Comparison of ENCODE assay signal across 8 cellular contexts in genomic region chr9:34611811-34612787, GRCh38. TPM values are rescaled to one million over a fixed set of nuclear protein-coding genes. Genes with fewer than 3 reads are reported as not detected.
DNase-seq lines count a peak whose midpoint lies in the region; ATAC-seq and TF ChIP-seq lines count a peak whose summit lies in the region.

RPP25L (minus strand) TSS chr9:34612097; CDS start chr9:34611296, 801 bp downstream.

- POLR2A ChIA-PET in BJ (lab: Charles Lee), result interaction anchor here (0.6 kb wide), 1 partner anchor 13 kb away, joined by 4 read pairs; no protein-coding TSS in a partner anchor

- no peak for TF ChIP-seq CTCF in BJ (IDR thresholded peaks at IDR 0.05; ENCODE audit: insufficient read depth, low read depth, low read length)

- no peaks in the 10 kb centered on the region for H3K27me3 Mint-ChIP-seq in memory B cell

- H3K27ac ChIP-seq in effector memory CD4-positive, alpha-beta T cell (ENCODE audit: insufficient read depth, low read length, poor library complexity, severe bottlenecking), result peak within 1 kb of the TSS; percentile 82

- peak within 1 kb of the TSS; percentile 90 for H3K4me3 Mint-ChIP-seq in memory B cell

- H3K36me3 Mint-ChIP-seq in memory B cell, result peaks cover 8% of the 10 kb centered on the region

- no peaks in the 10 kb centered on the region for H3K9me3 ChIP-seq in effector memory CD4-positive, alpha-beta T cell (ENCODE audit: control insufficient read depth, low read length)

- H3K27me3 ChIP-seq in BJ (ENCODE audit: control insufficient read depth, insufficient read depth, low read length), result no peaks in the 10 kb centered on the region
- H3K27me3 ChIP-seq in effector memory CD4-positive, alpha-beta T cell (replicated peaks; ENCODE audit: control insufficient read depth, insufficient read depth, low read length, poor library complexity, severe bottlenecking), result no peaks in the 10 kb centered on the region

- ATAC-seq in GM19035 (IDR thresholded peaks at IDR 0.05; ENCODE audit: unreplicated experiment) (peak; percentile 90), HG03342 (IDR thresholded peaks at IDR 0.05; ENCODE audit: unreplicated experiment) (peak; percentile 80), memory B cell (ENCODE audit: low read depth) (peak; percentile 93)

- peak within 1 kb of the TSS; percentile 70 for H3K4me3 ChIP-seq in BJ (ENCODE audit: low read depth, low read length)
- H3K4me3 ChIP-seq in effector memory CD4-positive, alpha-beta T cell (ENCODE audit: insufficient read depth, low read depth, low read length, poor library complexity, severe bottlenecking), result peak within 1 kb of the TSS; percentile 83

- H3K4me1 Mint-ChIP-seq in memory B cell, result peaks cover 12% of the 10 kb centered on the region

- peaks cover 12% of the 10 kb centered on the region for H3K4me1 ChIP-seq in effector memory CD4-positive, alpha-beta T cell (ENCODE audit: control insufficient read depth, insufficient read depth, low read length, poor library complexity, severe bottlenecking)

- H3K27ac Mint-ChIP-seq in memory B cell, result peak within 1 kb of the TSS; percentile 89

- H3K9me3 Mint-ChIP-seq in memory B cell, result no peaks in the 10 kb centered on the region

- CTCF ChIA-PET in BJ (lab: Yijun Ruan, JAX), result interaction anchor here (1.0 to 5.9 kb wide), 7 partner anchors 8 to 91 kb away, joined by 4 to 112 read pairs (median 6); partner anchors contain the start of genes DCTN3 and SIGMAR1

- DNase-seq in BJ (ENCODE audit: low read depth) (peak; percentile 19), NCI-H748 (lab: John Stamatoyannopoulos, UW; ENCODE audit: unreplicated experiment) (peak; percentile 89), memory B cell (ENCODE audit: low spot score in 2 of 2) (peak; percentile 79 to 88)
- peak; percentile 94 for DNase-seq in activated CD8-positive, alpha-beta memory T cell treated with anti-CD3 and anti-CD28 coated beads for 24 hours
- peak; percentile 73 to 77 (median 74) for DNase-seq in effector memory CD4-positive, alpha-beta T cell
- DNase-seq in stimulated activated CD8-positive, alpha-beta memory T cell treated with anti-CD3 and anti-CD28 coated beads, Interleukin-12 subunit alpha, Interleukin-12 subunit beta, amount 100 ng/mL, for 1 hour (ENCODE audit: low read depth), result peak; percentile 72

- peaks cover 8% of the 10 kb centered on the region for H3K36me3 ChIP-seq in BJ (ENCODE audit: control insufficient read depth, insufficient read depth, low read length)
- peaks cover 25% of the 10 kb centered on the region for H3K36me3 ChIP-seq in effector memory CD4-positive, alpha-beta T cell (ENCODE audit: control insufficient read depth, insufficient read depth, low read length)

RNA-seq across cellular contexts. Expression of gene RPP25L, which starts in this region (rescaled TPM):
- 32.9 and 38.8 TPM in 2 replicates for polyA plus RNA-seq in BJ (2011; rRNA removed)
- 10.6 and 21.1 TPM in 2 replicates for polyA minus RNA-seq in BJ (2011; rRNA and poly(A)+ RNA removed)

Comparison
In these comparisons a context has a peak if more than half of its experiments do, and no peak if none do; other contexts are left out.
1. Peak in every context shown above with its lines: DNase-seq, ATAC-seq, H3K4me3 ChIP-seq and H3K27ac ChIP-seq.
2. DNase-seq: peak in every context shown above with its lines; median percentile 94 in activated CD8-positive, alpha-beta memory T cell treated with anti-CD3 and anti-CD28 coated beads for 24 hours; 89 in NCI-H748; 84 in memory B cell; 74 in effector memory CD4-positive, alpha-beta T cell; 72 in stimulated activated CD8-positive, alpha-beta memory T cell treated with anti-CD3 and anti-CD28 coated beads, Interleukin-12 subunit alpha, Interleukin-12 subunit beta, amount 100 ng/mL, for 1 hour; 19 in BJ.